In genomic region chr11:2669926-2670469, GRCh38 we compare ENCODE assay signal across 13 cellular contexts. TPM values are rescaled to one million over a fixed set of nuclear protein-coding genes. Genes with fewer than 3 reads are reported as not detected.
DNase-seq lines count a peak whose midpoint lies in the region; TF ChIP-seq lines count a peak whose summit lies in the region.
"Had no signal": no experiment of that assay in that cellular context is flagged by ENCODE, and none has a peak within 500 bp of the region (broad histone marks: within the 10 kb centered on the region; RNA-seq: fewer than 3 reads in every experiment).

No MANE protein-coding gene starts in this region.

- peaks cover 15% of the 10 kb centered on the region for H4K20me1 ChIP-seq in Loucy (ENCODE audit: insufficient read depth, low read length, poor library complexity, severe bottlenecking)

- peaks cover 47% of the 10 kb centered on the region for H3K4me1 ChIP-seq in Loucy (ENCODE audit: insufficient read depth, low read length, poor library complexity, severe bottlenecking)

- POLR2A ChIA-PET in activated CD4-positive, alpha-beta memory T cell treated with anti-CD3 and anti-CD28 coated beads for 36 hours (lab: Charles Lee): no interaction called here

- no peaks in the 10 kb centered on the region for H3K27me3 ChIP-seq in Loucy (ENCODE audit: insufficient read depth, low read length, poor library complexity, severe bottlenecking)

- CTCF ChIA-PET in activated CD4-positive, alpha-beta memory T cell treated with anti-CD3 and anti-CD28 coated beads for 36 hours (lab: Charles Lee): no interaction called here

- H3K9me2 ChIP-seq in Loucy (replicated peaks; ENCODE audit: low read depth, low read length): no peaks in the 10 kb centered on the region

- H3K9me3 Mint-ChIP-seq in activated CD4-positive, alpha-beta memory T cell treated with anti-CD3 and anti-CD28 coated beads for 36 hours: no peaks in the 10 kb centered on the region

- peaks cover 50% of the 10 kb centered on the region; the same call in 1 of the 2 replicates for H3K79me2 ChIP-seq in Loucy (ENCODE audit: insufficient read depth, low read length)

- H2AFZ ChIP-seq in Loucy (ENCODE audit: low read length): no peak overlapping the region

- H3K4me3 Mint-ChIP-seq in activated CD4-positive, alpha-beta memory T cell treated with anti-CD3 and anti-CD28 coated beads for 36 hours: no peak overlapping the region

- no peaks in the 10 kb centered on the region for H3K27me3 Mint-ChIP-seq in activated CD4-positive, alpha-beta memory T cell treated with anti-CD3 and anti-CD28 coated beads for 36 hours

- DNase-seq in activated CD4-positive, alpha-beta memory T cell treated with anti-CD3 and anti-CD28 coated beads for 36 hours: peak; percentile 2
- DNase-seq in mesenteric fat pad (ENCODE audit: low spot score): peak; percentile 47
- peak; percentile 13 for DNase-seq in stimulated activated CD8-positive, alpha-beta memory T cell treated with anti-CD3 and anti-CD28 coated beads, Interleukin-4, amount 100 ng/mL, for 48 hours
- DNase-seq in NK-92 treated with Interleukin-12 subunit alpha and Interleukin-12 subunit beta, amount 100 ng/mL, for 24 hours (lab: John Stamatoyannopoulos, UW): no peak
- DNase-seq in pons (ENCODE audit: low spot score): no peak
- no peak for DNase-seq in T-helper 9 cell
- DNase-seq: DMS 273 treated with DMSO at 0.1 percent for 48 hours, GDM1, KG1, NCI-H1048, NCI-H510A treated with DMSO at 0.1 percent for 48 hours had no signal

- H3K27ac Mint-ChIP-seq in activated CD4-positive, alpha-beta memory T cell treated with anti-CD3 and anti-CD28 coated beads for 36 hours: no peak overlapping the region

- no peak overlapping the region for H3K4me3 ChIP-seq in Loucy (ENCODE audit: low read length, poor library complexity, severe bottlenecking)
- H3K4me3 ChIP-seq: GM12878 had no signal

- H3K36me3 ChIP-seq in Loucy (ENCODE audit: insufficient read depth, low read length): peaks cover 4% of the 10 kb centered on the region; the same call in 1 of the 2 replicates

- no peaks in the 10 kb centered on the region for H3K9me3 ChIP-seq in Loucy (ENCODE audit: insufficient read depth, low read depth, low read length)

- no peak overlapping the region for H3K9ac ChIP-seq in Loucy (ENCODE audit: low read depth, low read length, poor library complexity, severe bottlenecking)

- peak overlapping the region; percentile 41 for H3K4me2 ChIP-seq in Loucy (ENCODE audit: low read depth, low read length, poor library complexity, severe bottlenecking)

- no peaks in the 10 kb centered on the region for H3K4me1 Mint-ChIP-seq in activated CD4-positive, alpha-beta memory T cell treated with anti-CD3 and anti-CD28 coated beads for 36 hours (ENCODE audit: low read depth)

- H3K36me3 Mint-ChIP-seq in activated CD4-positive, alpha-beta memory T cell treated with anti-CD3 and anti-CD28 coated beads for 36 hours: no peaks in the 10 kb centered on the region

- TF ChIP-seq CTCF in Loucy (conservative IDR thresholded peaks at IDR 0.05; ENCODE audit: low read length): no peak

- intact Hi-C loops in activated CD4-positive, alpha-beta memory T cell treated with anti-CD3 and anti-CD28 coated beads for 36 hours (cut with micrococcal nuclease): no loop called here

- no peaks in the 10 kb centered on the region for H3F3A ChIP-seq in Loucy (ENCODE audit: low read depth)

RNA-seq across cellular contexts. Expression of gene KCNQ1OT1, which starts 29.8 kb away (rescaled TPM):
- under 1 TPM; 0.19 TPM for total RNA-seq in activated CD4-positive, alpha-beta memory T cell treated with anti-CD3 and anti-CD28 coated beads for 36 hours
- total RNA-seq in mesenteric fat pad: 3.0 TPM

Comparison
In these comparisons a context has a peak if more than half of its experiments do, and no peak if none do; other contexts are left out.
1. DNase-seq: peak in activated CD4-positive, alpha-beta memory T cell treated with anti-CD3 and anti-CD28 coated beads for 36 hours (single experiment), mesenteric fat pad (single experiment) and stimulated activated CD8-positive, alpha-beta memory T cell treated with anti-CD3 and anti-CD28 coated beads, Interleukin-4, amount 100 ng/mL, for 48 hours (single experiment); none in NK-92 treated with Interleukin-12 subunit alpha and Interleukin-12 subunit beta, amount 100 ng/mL, for 24 hours (single experiment), pons (single experiment) and T-helper 9 cell (single experiment).